ENCODE assay signal across 26 cellular contexts in genomic region chr14:93952829-93953228, GRCh38. TPM values are rescaled to one million over a fixed set of nuclear protein-coding genes. Genes with fewer than 3 reads are reported as not detected.
A peak's percentile ranks its signal among the peaks of the same experiment; 100 is the strongest.
DNase-seq lines count a peak whose midpoint lies in the region; ATAC-seq, FAIRE-seq and TF ChIP-seq lines count a peak whose summit lies in the region.
"Had no signal": no experiment of that assay in that cellular context is flagged by ENCODE, and none has a peak within 500 bp of the region (broad histone marks: within the 10 kb centered on the region; RNA-seq: fewer than 3 reads in every experiment).

No MANE protein-coding gene starts in this region.

- H3K27ac Mint-ChIP-seq in T-helper 1 cell treated with Interleukin-12 subunit alpha and Interleukin-12 subunit beta and Interleukin-4 antibody, amounts not matched to agents 30 μg/mL and 1 μg/mL, for 36 hours, result peak overlapping the region; percentile 62
- no peak overlapping the region for H3K27ac Mint-ChIP-seq in stimulated activated naive CD8-positive, alpha-beta T cell treated with anti-CD3 and anti-CD28 coated beads, Interleukin-15, Interleukin-2, amounts not matched to agents 100 ng/mL and 50 ng/mL, for 24 hours
- H3K27ac Mint-ChIP-seq: activated naive CD4-positive, alpha-beta T cell treated with anti-CD3 and anti-CD28 coated beads for 36 hours; type B pancreatic cell had no signal

- H3K9me3 ChIP-seq in gastroesophageal sphincter, result no peaks in the 10 kb centered on the region
- H3K9me3 ChIP-seq: heart left ventricle, ovary had no signal

- no peak for ATAC-seq in stimulated activated naive CD8-positive, alpha-beta T cell treated with anti-CD3 and anti-CD28 coated beads, Interleukin-15, Interleukin-2, amounts not matched to agents 100 U/mL and 50 U/mL, for 24 hours
- ATAC-seq in gastroesophageal sphincter, result peak; percentile 13
- ATAC-seq: Right ventricle myocardium inferior had no signal

- no peaks in the 10 kb centered on the region for H3K27me3 ChIP-seq in gastroesophageal sphincter
- H3K27me3 ChIP-seq: heart left ventricle, ovary had no signal

- peaks cover 11 to 68% (median 23%) of the 10 kb centered on the region in 3 donors for H3K4me1 ChIP-seq in gastroesophageal sphincter

- H3K36me3 ChIP-seq in gastroesophageal sphincter, result peaks cover 0 to 34% of the 10 kb centered on the region in 2 donors
- H3K36me3 ChIP-seq: ovary, WERI-Rb-1 had no signal

- WGBS in gastroesophageal sphincter (ENCODE audit: low coverage in 1 of 2), 2 donors, result no CpG with 5 or more reads among the region's 3 CpGs

- no peak for FAIRE-seq in H54 (lab: Jason Lieb, UNC)
- FAIRE-seq: astrocyte, HTR-8/SVneo had no signal

- CTCF ChIA-PET in HEK293T (lab: Yijun Ruan, JAX), result interaction anchor here (1.0 to 1.4 kb wide), 2 partner anchors 10 to 13 kb away, joined by 3 to 5 read pairs; no protein-coding TSS in a partner anchor

- no peaks in the 10 kb centered on the region for H3K27me3 Mint-ChIP-seq in T-helper 1 cell treated with Interleukin-12 subunit alpha and Interleukin-12 subunit beta and Interleukin-4 antibody, amounts not matched to agents 30 μg/mL and 1 μg/mL, for 36 hours (ENCODE audit: low read depth)
- no peaks in the 10 kb centered on the region for H3K27me3 Mint-ChIP-seq in stimulated activated naive CD8-positive, alpha-beta T cell treated with anti-CD3 and anti-CD28 coated beads, Interleukin-15, Interleukin-2, amounts not matched to agents 100 ng/mL and 50 ng/mL, for 24 hours
- H3K27me3 Mint-ChIP-seq: type B pancreatic cell had no signal

- H3K27ac ChIP-seq in gastroesophageal sphincter, result peak overlapping the region in 3 of 4 donors; percentile 80 to 84 (median 81)
- H3K27ac ChIP-seq: 22Rv1, ovary, WERI-Rb-1 had no signal

- peaks cover 52% of the 10 kb centered on the region for H3K36me3 Mint-ChIP-seq in T-helper 1 cell treated with Interleukin-12 subunit alpha and Interleukin-12 subunit beta and Interleukin-4 antibody, amounts not matched to agents 30 μg/mL and 1 μg/mL, for 36 hours (ENCODE audit: low read depth)
- H3K36me3 Mint-ChIP-seq in stimulated activated naive CD8-positive, alpha-beta T cell treated with anti-CD3 and anti-CD28 coated beads, Interleukin-15, Interleukin-2, amounts not matched to agents 100 ng/mL and 50 ng/mL, for 24 hours (ENCODE audit: low read depth), result peaks cover 4% of the 10 kb centered on the region
- H3K36me3 Mint-ChIP-seq: type B pancreatic cell had no signal

- no peak for DNase-seq in T-helper 1 cell
- DNase-seq in stimulated activated naive CD8-positive, alpha-beta T cell treated with anti-CD3 and anti-CD28 coated beads, Interleukin-15, Interleukin-2, amounts not matched to agents 100 U/mL and 50 U/mL, for 24 hours, result no peak
- DNase-seq in NCI-H1105 (lab: John Stamatoyannopoulos, UW), result no peak
- no peak for DNase-seq in HEK293T (ENCODE audit: extremely low spot score)
- no peak for DNase-seq in H54 (ENCODE audit: insufficient read length, low spot score)
- DNase-seq: activated naive CD4-positive, alpha-beta T cell treated with anti-CD3 and anti-CD28 coated beads for 36 hours; Calu3; NCI-H1092; NCI-H2081; NCI-H524 treated with DMSO at 0.1 percent for 48 hours; ovary; stimulated activated CD4-positive, alpha-beta T cell treated with anti-CD3 and anti-CD28 coated beads, Interleukin-2, amount 100 ng/mL, for 24 hours had no signal

- no peak for TF ChIP-seq CTCF in gastroesophageal sphincter (IDR thresholded peaks at IDR 0.05)

- peaks cover 68% of the 10 kb centered on the region for H3K4me1 Mint-ChIP-seq in T-helper 1 cell treated with Interleukin-12 subunit alpha and Interleukin-12 subunit beta and Interleukin-4 antibody, amounts not matched to agents 30 μg/mL and 1 μg/mL, for 36 hours (ENCODE audit: low read depth)
- H3K4me1 Mint-ChIP-seq in stimulated activated naive CD8-positive, alpha-beta T cell treated with anti-CD3 and anti-CD28 coated beads, Interleukin-15, Interleukin-2, amounts not matched to agents 100 ng/mL and 50 ng/mL, for 24 hours (ENCODE audit: low read depth), result peaks cover 64% of the 10 kb centered on the region

- no peak for TF ChIP-seq EP300 in gastroesophageal sphincter (IDR thresholded peaks at IDR 0.05)

- no peak for TF ChIP-seq POLR2A in gastroesophageal sphincter (IDR thresholded peaks at IDR 0.05)
- TF ChIP-seq POLR2A in H54 (IDR thresholded peaks at IDR 0.05; ENCODE audit: low read depth, low read length), result no peak

- no peak overlapping the region for H3K4me3 ChIP-seq in gastroesophageal sphincter
- H3K4me3 ChIP-seq: lung, ovary had no signal

- peak overlapping the region; percentile 21 for H3K4me3 Mint-ChIP-seq in T-helper 1 cell treated with Interleukin-12 subunit alpha and Interleukin-12 subunit beta and Interleukin-4 antibody, amounts not matched to agents 30 μg/mL and 1 μg/mL, for 36 hours
- peak overlapping the region; percentile 39 for H3K4me3 Mint-ChIP-seq in stimulated activated naive CD8-positive, alpha-beta T cell treated with anti-CD3 and anti-CD28 coated beads, Interleukin-15, Interleukin-2, amounts not matched to agents 100 ng/mL and 50 ng/mL, for 24 hours
- H3K4me3 Mint-ChIP-seq: activated naive CD4-positive, alpha-beta T cell treated with anti-CD3 and anti-CD28 coated beads for 36 hours; type B pancreatic cell had no signal

- POLR2A ChIA-PET in HEK293T (lab: Yijun Ruan, JAX), result no interaction called here

- no peaks in the 10 kb centered on the region for H3K9me3 Mint-ChIP-seq in T-helper 1 cell treated with Interleukin-12 subunit alpha and Interleukin-12 subunit beta and Interleukin-4 antibody, amounts not matched to agents 30 μg/mL and 1 μg/mL, for 36 hours
- H3K9me3 Mint-ChIP-seq in stimulated activated naive CD8-positive, alpha-beta T cell treated with anti-CD3 and anti-CD28 coated beads, Interleukin-15, Interleukin-2, amounts not matched to agents 100 ng/mL and 50 ng/mL, for 24 hours, result no peaks in the 10 kb centered on the region
- H3K9me3 Mint-ChIP-seq: activated naive CD4-positive, alpha-beta T cell treated with anti-CD3 and anti-CD28 coated beads for 36 hours; type B pancreatic cell had no signal

TF ChIP-seq in HEK293T, 16 proteins besides CTCF, POLR2A, EP300 and RAD21:
- TF ChIP-seq FOXK2 (IDR thresholded peaks at IDR 0.05) (no peak), LEF1 (IDR thresholded peaks at IDR 0.05; ENCODE audit: borderline replicate concordance) (no peak), FOXM1 (IDR thresholded peaks at IDR 0.05; ENCODE audit: borderline replicate concordance) (no peak), L3MBTL2 (conservative IDR thresholded peaks at IDR 0.05) (no peak), ZNF384 (IDR thresholded peaks at IDR 0.05) (no peak), SUZ12 (IDR thresholded peaks at IDR 0.05) (no peak), BHLHE40 (IDR thresholded peaks at IDR 0.05; ENCODE audit: borderline replicate concordance) (no peak), CTBP1 (IDR thresholded peaks at IDR 0.05; ENCODE audit: borderline replicate concordance) (no peak), TARDBP (IDR thresholded peaks at IDR 0.05) (no peak), SP1 (IDR thresholded peaks at IDR 0.05) (no peak)
TF ChIP-seq in HEK293T: peak in this region for 0.

RNA-seq across cellular contexts. Expression of gene ASB2, which starts 23.5 kb away (rescaled TPM):
- 100 to 1,000 TPM; 118 to 208 (median 120) TPM for total RNA-seq in gastroesophageal sphincter

RNA-seq across cellular contexts. Expression of gene FAM181A, which starts 25.7 kb away (rescaled TPM):
- not detected for total RNA-seq in gastroesophageal sphincter
- total RNA-seq: activated naive CD4-positive, alpha-beta T cell treated with anti-CD3 and anti-CD28 coated beads for 36 hours; astrocyte; Calu3; heart left ventricle; LHCN-M2; myocyte; Right ventricle myocardium inferior; skeletal muscle tissue had no signal

RNA-seq across cellular contexts. Expression of gene CCDC197, which starts 44.3 kb away (rescaled TPM):
- not detected for total RNA-seq in gastroesophageal sphincter
- total RNA-seq: activated naive CD4-positive, alpha-beta T cell treated with anti-CD3 and anti-CD28 coated beads for 36 hours; astrocyte; Calu3; LHCN-M2; lung; myocyte; ovary; skeletal muscle tissue had no signal
